ENCODE assay signal across 9 cellular contexts in the genomic region with DNA sequence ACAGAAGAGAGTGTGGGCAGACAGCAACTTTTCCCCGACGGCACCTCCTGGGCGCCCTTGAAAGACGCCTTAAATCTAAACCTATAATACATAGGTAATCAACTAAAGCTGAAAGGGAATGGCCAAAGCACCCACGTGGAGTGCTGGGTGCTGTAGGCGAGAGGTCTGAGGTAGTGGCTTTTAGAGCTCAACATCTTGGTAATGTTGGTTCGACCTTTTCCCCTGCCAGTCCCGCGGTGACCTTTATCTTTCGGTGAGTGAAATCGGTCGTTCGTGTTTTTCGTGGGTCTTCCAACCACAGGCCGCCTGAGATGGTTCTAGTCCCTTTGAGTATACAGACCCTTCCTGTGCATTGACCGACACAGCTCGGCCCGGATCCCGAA. TPM values are rescaled to one million over a fixed set of nuclear protein-coding genes. Genes with fewer than 3 reads are reported as not detected.
DNase-seq lines count a peak whose midpoint lies in the region; ATAC-seq and TF ChIP-seq lines count a peak whose summit lies in the region.
"Had no signal": no experiment of that assay in that cellular context is flagged by ENCODE, and none has a peak within 500 bp of the region (broad histone marks: within the 10 kb centered on the region; RNA-seq: fewer than 3 reads in every experiment).

No MANE protein-coding gene starts in this region.

- ATAC-seq in HG02885 (IDR thresholded peaks at IDR 0.05; ENCODE audit: poor library complexity, unreplicated experiment), result peak; percentile 18
- ATAC-seq in activated T-helper 17 cell treated with anti-CD3 and anti-CD28 coated beads, Interleukin-2, amount 50 U/mL, for 72 hours (replicated peaks), result peak; percentile 38
- peak; percentile 4 for ATAC-seq in left lung
- no peak for ATAC-seq in HG03571 (IDR thresholded peaks at IDR 0.05; ENCODE audit: unreplicated experiment)

- H3K9me3 ChIP-seq in left lung (no peaks in the 10 kb centered on the region), uterus (no peaks in the 10 kb centered on the region)

- H3K4me1 ChIP-seq in left lung (peaks cover 16 to 17% of the 10 kb centered on the region in 2 donors), uterus (peaks cover 3 to 11% of the 10 kb centered on the region in 2 donors)

- H3K9me3 Mint-ChIP-seq in activated T-helper 17 cell treated with anti-CD3 and anti-CD28 coated beads, Interleukin-2, amount 50 U/mL, for 72 hours, result no peaks in the 10 kb centered on the region

- TF ChIP-seq CTCF in left lung (IDR thresholded peaks at IDR 0.05), result no peak
- no peak for TF ChIP-seq CTCF in uterus (IDR thresholded peaks at IDR 0.05)

- H3K4me3 ChIP-seq in left lung, result peak overlapping the region in 1 of 2 donors; percentile 27
- H3K4me3 ChIP-seq in uterus, result peak overlapping the region; percentile 27 to 41

- no peak for TF ChIP-seq POLR2A in uterus (IDR thresholded peaks at IDR 0.05)

- H3K36me3 ChIP-seq in left lung (no peaks in the 10 kb centered on the region), uterus (no peaks in the 10 kb centered on the region)

- intact Hi-C loops in left lung (cut with DNase I) (no loop called here), uterus (cut with DNase I; ENCODE audit: low total_unique reads) (no loop called here)

- peaks cover 15% of the 10 kb centered on the region for H3K27me3 Mint-ChIP-seq in activated T-helper 17 cell treated with anti-CD3 and anti-CD28 coated beads, Interleukin-2, amount 50 U/mL, for 72 hours

- peaks cover 35% of the 10 kb centered on the region for H3K4me1 Mint-ChIP-seq in activated T-helper 17 cell treated with anti-CD3 and anti-CD28 coated beads, Interleukin-2, amount 50 U/mL, for 72 hours

- DNase-seq in NCI-H748 (lab: John Stamatoyannopoulos, UW; ENCODE audit: unreplicated experiment) (peak; percentile 51), NCI-H748 treated with DMSO at 0.1 percent for 48 hours (lab: John Stamatoyannopoulos, UW) (no peak), left lung (no peak), uterus (no peak), NCI-H774 (lab: John Stamatoyannopoulos, UW) (no peak)

- no peak overlapping the region for H3K27ac ChIP-seq in left lung
- H3K27ac ChIP-seq in uterus, result peak overlapping the region; percentile 19 to 43

- peaks cover 36 to 100% of the 10 kb centered on the region in 2 donors for H3K27me3 ChIP-seq in left lung
- no peaks in the 10 kb centered on the region for H3K27me3 ChIP-seq in uterus

- H3K36me3 Mint-ChIP-seq in activated T-helper 17 cell treated with anti-CD3 and anti-CD28 coated beads, Interleukin-2, amount 50 U/mL, for 72 hours (ENCODE audit: low read depth), result peaks cover 18% of the 10 kb centered on the region

- peak overlapping the region; percentile 79 for H3K4me3 Mint-ChIP-seq in activated T-helper 17 cell treated with anti-CD3 and anti-CD28 coated beads, Interleukin-2, amount 50 U/mL, for 72 hours

- peak overlapping the region; percentile 98 for H3K27ac Mint-ChIP-seq in activated T-helper 17 cell treated with anti-CD3 and anti-CD28 coated beads, Interleukin-2, amount 50 U/mL, for 72 hours

RNA-seq across cellular contexts. Expression of a gene that starts 9.1 kb away (rescaled TPM):
- not detected for total RNA-seq in activated T-helper 17 cell treated with anti-CD3 and anti-CD28 coated beads, Interleukin-2, amount 50 U/mL, for 72 hours
- total RNA-seq in left lung (not detected), uterus (not detected)
- total RNA-seq: activated CD8-positive, alpha-beta memory T cell treated with anti-CD3 and anti-CD28 coated beads for 36 hours had no signal

RNA-seq across cellular contexts. Expression of a gene that starts 41.3 kb away (rescaled TPM):
- total RNA-seq in activated T-helper 17 cell treated with anti-CD3 and anti-CD28 coated beads, Interleukin-2, amount 50 U/mL, for 72 hours, result not detected
- total RNA-seq in left lung (not detected), uterus (not detected)
- total RNA-seq: activated CD8-positive, alpha-beta memory T cell treated with anti-CD3 and anti-CD28 coated beads for 36 hours had no signal

RNA-seq across cellular contexts. Expression of a gene that starts 44.6 kb away (rescaled TPM):
- total RNA-seq in activated T-helper 17 cell treated with anti-CD3 and anti-CD28 coated beads, Interleukin-2, amount 50 U/mL, for 72 hours, result not detected
- not detected for total RNA-seq in left lung
- not detected for total RNA-seq in uterus
- total RNA-seq: activated CD8-positive, alpha-beta memory T cell treated with anti-CD3 and anti-CD28 coated beads for 36 hours had no signal

RNA-seq across cellular contexts. Expression of a gene that starts 51.9 kb away (rescaled TPM):
- 1 to 10 TPM; 1.0 to 6.1 TPM for total RNA-seq in activated T-helper 17 cell treated with anti-CD3 and anti-CD28 coated beads, Interleukin-2, amount 50 U/mL, for 72 hours
- total RNA-seq in left lung, result 10 to 100 TPM; 17.9 to 18.5 TPM
- 100 to 1,000 TPM in 1 of 4 donors, 10 to 100 TPM in 3; 26.3 to 159 (median 76.3) TPM for total RNA-seq in uterus

RNA-seq across cellular contexts. Expression of a gene that starts 56.1 kb away (rescaled TPM):
- total RNA-seq in activated T-helper 17 cell treated with anti-CD3 and anti-CD28 coated beads, Interleukin-2, amount 50 U/mL, for 72 hours, result 10 to 100 TPM in 1 of 2 donors, 1 to 10 TPM in 1; 3.6 to 11.1 TPM
- total RNA-seq in left lung (10 to 100 TPM; 10.3 to 11.0 TPM), uterus (10 to 100 TPM in 3 of 4 donors, 1 to 10 TPM in 1; 4.2 to 20.8 (median 12.2) TPM)

Comparison
In these comparisons a context has a peak if more than half of its experiments do, and no peak if none do; other contexts are left out.
1. H3K27ac ChIP-seq: peak in uterus (2 of 2); none in left lung (0 of 2).